Comparison of ENCODE assay signal across 8 cellular contexts in genomic region chr6:122472022-122472340, GRCh38. TPM values are rescaled to one million over a fixed set of nuclear protein-coding genes. Genes with fewer than 3 reads are reported as not detected.
DNase-seq lines count a peak whose midpoint lies in the region; ATAC-seq and TF ChIP-seq lines count a peak whose summit lies in the region.

No MANE protein-coding gene starts in this region.

- WGBS in esophagus, 2 donors, result 1 to 5% methylated on average over 8 of the region's 8 CpGs

- H3K4me3 ChIP-seq in PC-3 (ENCODE audit: low read length) (peak overlapping the region; percentile 91), esophagus (ENCODE audit: low read depth in 1 of 2, low read length in 2 of 2) (peak overlapping the region; percentile 76 to 91)

- POLR2A ChIA-PET in PC-3 (lab: Charles Lee; ENCODE audit: unreplicated experiment), result interaction anchor here (0.6 kb wide), 1 partner anchor 20 kb away, joined by 3 read pairs; no protein-coding TSS in a partner anchor

- H3K79me2 ChIP-seq in PC-3 (ENCODE audit: low read length), result peaks cover 47% of the 10 kb centered on the region

- H3K4me1 ChIP-seq in PC-3 (ENCODE audit: insufficient read depth, low read length), result no peaks in the 10 kb centered on the region
- no peaks in the 10 kb centered on the region for H3K4me1 ChIP-seq in esophagus (ENCODE audit: control insufficient read depth in 2 of 2, insufficient read depth in 2 of 2, low read length in 1 of 2)

- H3K9ac ChIP-seq in PC-3 (ENCODE audit: low read length), result peak overlapping the region; percentile 86

- in situ Hi-C loops in GM13977 (cut with MboI; ENCODE audit: low pct_unique_long_range_greater_than_20kb, low sequenced_read_pairs, unreplicated experiment), result no loop called here

- CTCF ChIA-PET in PC-3 (lab: Charles Lee), result no interaction called here

- no peaks in the 10 kb centered on the region for H3K9me3 ChIP-seq in PC-3 (ENCODE audit: low read length)
- H3K9me3 ChIP-seq in esophagus (ENCODE audit: control insufficient read depth in 2 of 2, insufficient read depth in 1 of 2, low read depth in 1 of 2, low read length in 1 of 2), result no peaks in the 10 kb centered on the region

- no peaks in the 10 kb centered on the region for H3K36me3 ChIP-seq in PC-3 (ENCODE audit: low read depth, low read length)
- no peaks in the 10 kb centered on the region for H3K36me3 ChIP-seq in esophagus (ENCODE audit: control insufficient read depth in 2 of 2, insufficient read depth in 2 of 2, low read length in 1 of 2)

- H2AFZ ChIP-seq in PC-3 (ENCODE audit: low read length), result peak overlapping the region; percentile 95

- H3K27ac ChIP-seq in PC-3 (ENCODE audit: low read length) (peak overlapping the region; percentile 43), esophagus (ENCODE audit: low read depth in 2 of 2, low read length in 1 of 2) (peak overlapping the region; percentile 87 to 100)

- TF ChIP-seq CTCF in PC-3 (conservative IDR thresholded peaks at IDR 0.05; ENCODE audit: low read depth, low read length) (no peak), omental fat pad (IDR thresholded peaks at IDR 0.05) (no peak), GM13977 (IDR thresholded peaks at IDR 0.05; ENCODE audit: extremely low read depth, insufficient read depth, missing control alignments) (no peak)

- peaks cover 13% of the 10 kb centered on the region; the same call in 1 of the 2 replicates for H4K20me1 ChIP-seq in PC-3 (ENCODE audit: low read length)

- no peaks in the 10 kb centered on the region for H3K9me2 ChIP-seq in PC-3 (replicated peaks; ENCODE audit: low read length)

- no peaks in the 10 kb centered on the region for H3F3A ChIP-seq in PC-3 (ENCODE audit: low read length, unreplicated experiment)

- peak overlapping the region; percentile 95 for H3K4me2 ChIP-seq in PC-3 (ENCODE audit: low read length)

- no peak for DNase-seq in PC-3
- no peak for DNase-seq in omental fat pad (ENCODE audit: low spot score)
- DNase-seq in NCI-H2029 (lab: John Stamatoyannopoulos, UW), result no peak
- no peak for DNase-seq in stimulated activated CD4-positive, alpha-beta T cell treated with anti-CD3 and anti-CD28 coated beads, Interleukin-1b, Interleukin-23, amount 100 ng/mL, for 48 hours
- DNase-seq in GM13977 (ENCODE audit: low spot score), result no peak

- ATAC-seq in GM18868 (IDR thresholded peaks at IDR 0.05; ENCODE audit: unreplicated experiment) (peak; percentile 51), HG02759 (IDR thresholded peaks at IDR 0.05; ENCODE audit: unreplicated experiment) (peak; percentile 58), PC-3 (peak; percentile 41), omental fat pad (ENCODE audit: low FRiP score) (peak; percentile 14)

- H3K27me3 ChIP-seq in PC-3 (ENCODE audit: low read length) (no peaks in the 10 kb centered on the region), esophagus (ENCODE audit: control insufficient read depth in 1 of 2, insufficient read depth in 2 of 2, low read length in 2 of 2) (no peaks in the 10 kb centered on the region)

- BruUV-seq in PC-3 (replicated peaks; lab: Mats Ljungman, UMichigan), result no TSS peak

- intact Hi-C loops in PC-3 (cut with micrococcal nuclease), result loop anchor here (5.0 kb wide), 1 partner anchor 75 kb away; the partner anchor contains the start of gene HSF2

RNA-seq across cellular contexts. Expression of gene SERINC1, which starts 0.4 kb away (rescaled TPM):
- total RNA-seq in PC-3 (2014; rRNA removed) (27.8 and 31.7 TPM in 2 replicates), omental fat pad (100 to 1,000 TPM; 233 to 277 (median 250) TPM)
- polyA plus RNA-seq in esophagus, result 10 to 100 TPM; 29.2 to 48.8 TPM
